1 cellular context compared by ENCODE assay signal in genomic region chr15:64651573-64652260, GRCh38.
TF ChIP-seq lines count a peak whose summit lies in the region.

No MANE protein-coding gene starts in this region.

TF ChIP-seq in IMR-90, 13 proteins besides CTCF, POLR2A, EP300 and RAD21 (continued from another document):
- TF ChIP-seq RCOR1 (IDR thresholded peaks at IDR 0.05; ENCODE audit: insufficient replicate concordance, low read length): no peak
